Comparison of ENCODE assay signal across 14 cellular contexts in the genomic region with DNA sequence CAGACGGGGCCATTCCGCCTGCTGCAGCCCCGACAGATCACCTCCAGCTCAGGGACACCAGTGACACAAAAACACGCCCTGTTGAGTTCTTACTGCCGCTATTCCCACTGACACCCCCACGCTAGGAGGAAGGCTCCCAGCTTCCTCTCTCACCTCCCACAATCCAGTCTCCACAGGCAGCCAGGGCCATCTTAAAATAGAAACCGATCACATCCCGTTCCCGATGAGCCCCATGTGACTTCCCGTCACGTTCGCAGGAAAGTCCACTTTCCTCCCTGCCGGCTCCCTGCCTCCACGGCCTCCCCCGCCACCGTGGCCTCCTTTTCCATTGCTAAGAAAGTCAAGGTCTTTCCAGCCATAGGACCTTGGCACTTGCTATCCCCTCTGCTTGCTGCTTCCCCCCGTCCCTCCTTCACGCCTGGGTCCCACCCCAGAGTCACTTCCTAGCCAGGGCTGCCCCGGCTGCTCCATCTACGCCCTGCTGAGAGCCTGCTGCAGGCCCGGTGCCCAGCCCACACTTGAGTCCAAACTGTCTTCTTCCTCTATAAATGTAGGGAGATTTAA. TPM values are rescaled to one million over a fixed set of nuclear protein-coding genes. Genes with fewer than 3 reads are reported as not detected.
DNase-seq lines count a peak whose midpoint lies in the region; ATAC-seq, FAIRE-seq and TF ChIP-seq lines count a peak whose summit lies in the region.
"Had no signal": no experiment of that assay in that cellular context is flagged by ENCODE, and none has a peak within 500 bp of the region (broad histone marks: within the 10 kb centered on the region; RNA-seq: fewer than 3 reads in every experiment).

No MANE protein-coding gene starts in this region.

- TF ChIP-seq CTCF in astrocyte (IDR thresholded peaks at IDR 0.05; ENCODE audit: insufficient read depth, low read depth, low read length) = no peak
- TF ChIP-seq CTCF in neural progenitor cell (IDR thresholded peaks at IDR 0.05) = no peak
- TF ChIP-seq CTCF in upper lobe of right lung (IDR thresholded peaks at IDR 0.05) = no peak

- no peaks in the 10 kb centered on the region for H4K20me1 ChIP-seq in astrocyte (ENCODE audit: insufficient read depth, low read length)
- H4K20me1 ChIP-seq in neural progenitor cell (ENCODE audit: low read depth) = no peaks in the 10 kb centered on the region

- no peak overlapping the region for H3K9ac ChIP-seq in astrocyte (ENCODE audit: low read length)
- H3K9ac ChIP-seq in neural progenitor cell = no peak overlapping the region

- no peaks in the 10 kb centered on the region for H3F3A ChIP-seq in neural progenitor cell (ENCODE audit: low read depth)

- peak overlapping the region; percentile 34 for H2AFZ ChIP-seq in astrocyte (ENCODE audit: low read depth, low read length)
- H2AFZ ChIP-seq in neural progenitor cell (replicated peaks) = no peak overlapping the region

- H3K9me3 Mint-ChIP-seq in astrocyte (ENCODE audit: unreplicated experiment) (peaks cover 2% of the 10 kb centered on the region), neural progenitor cell (no peaks in the 10 kb centered on the region)
- H3K9me3 Mint-ChIP-seq: CD4-positive, CD25-positive, alpha-beta regulatory T cell had no signal

- H3K27ac Mint-ChIP-seq in astrocyte (ENCODE audit: unreplicated experiment) (no peak overlapping the region), neural progenitor cell (peak overlapping the region; percentile 6)

- no peaks in the 10 kb centered on the region for H3K27me3 ChIP-seq in astrocyte (ENCODE audit: insufficient read depth, low read length)
- H3K27me3 ChIP-seq in neural progenitor cell = no peaks in the 10 kb centered on the region
- H3K27me3 ChIP-seq in upper lobe of right lung = no peaks in the 10 kb centered on the region
- H3K27me3 ChIP-seq: ascending aorta had no signal

- FAIRE-seq in astrocyte (lab: Jason Lieb, UNC) = no peak
- FAIRE-seq: G401.6 had no signal

- H3K4me3 ChIP-seq in astrocyte (ENCODE audit: insufficient read depth, low read depth, low read length) (no peak overlapping the region), neural progenitor cell (no peak overlapping the region), upper lobe of right lung (peak overlapping the region; percentile 43)
- H3K4me3 ChIP-seq: ascending aorta had no signal

- H3K9me3 ChIP-seq in astrocyte (ENCODE audit: insufficient read depth, low read depth, low read length) (no peaks in the 10 kb centered on the region), neural progenitor cell (ENCODE audit: low read depth) (no peaks in the 10 kb centered on the region), upper lobe of right lung (no peaks in the 10 kb centered on the region)
- H3K9me3 ChIP-seq: ascending aorta had no signal

- H3K4me1 ChIP-seq in astrocyte (ENCODE audit: insufficient read depth, low read length) (no peaks in the 10 kb centered on the region), neural progenitor cell (no peaks in the 10 kb centered on the region), upper lobe of right lung (no peaks in the 10 kb centered on the region)
- H3K4me1 ChIP-seq: ascending aorta had no signal

- peaks cover 2% of the 10 kb centered on the region for H3K36me3 Mint-ChIP-seq in astrocyte (ENCODE audit: low read depth, unreplicated experiment)
- no peaks in the 10 kb centered on the region for H3K36me3 Mint-ChIP-seq in neural progenitor cell
- H3K36me3 Mint-ChIP-seq: CD4-positive, CD25-positive, alpha-beta regulatory T cell had no signal

- peak; percentile 50 for ATAC-seq in upper lobe of right lung
- ATAC-seq in stimulated activated naive CD8-positive, alpha-beta T cell treated with anti-CD3 and anti-CD28 coated beads, Interleukin-15, Interleukin-2, amounts not matched to agents 100 U/mL and 50 U/mL, for 24 hours = no peak

- DNase-seq in astrocyte (ENCODE audit: low read depth) (no peak), cardiac septum (ENCODE audit: low spot score) (peak; percentile 82), neural progenitor cell (ENCODE audit: low spot score) (no peak), upper lobe of right lung (peak; percentile 60), NCI-H510A (lab: John Stamatoyannopoulos, UW) (no peak), NCI-H2196 treated with DMSO at 0.1 percent for 48 hours (lab: John Stamatoyannopoulos, UW; ENCODE audit: unreplicated experiment) (no peak), H4 (ENCODE audit: low spot score) (no peak)
- DNase-seq in stimulated activated naive CD8-positive, alpha-beta T cell treated with anti-CD3 and anti-CD28 coated beads, Interleukin-15, Interleukin-2, amounts not matched to agents 100 U/mL and 50 U/mL, for 24 hours = no peak
- DNase-seq: activated CD4-positive, alpha-beta T cell treated with anti-CD3 and anti-CD28 coated beads for 1 hour; CD4-positive, CD25-positive, alpha-beta regulatory T cell; OCI-M1; stimulated activated naive CD4-positive, alpha-beta T cell had no signal

- intact Hi-C loops in cardiac septum (cut with DNase I) (no loop called here), upper lobe of right lung (cut with DNase I) (no loop called here)

- no peaks in the 10 kb centered on the region for H3K36me3 ChIP-seq in astrocyte (ENCODE audit: insufficient read depth, low read length)
- no peaks in the 10 kb centered on the region for H3K36me3 ChIP-seq in neural progenitor cell
- H3K36me3 ChIP-seq in upper lobe of right lung = no peaks in the 10 kb centered on the region
- H3K36me3 ChIP-seq: ascending aorta had no signal

- no peaks in the 10 kb centered on the region for H3K79me2 ChIP-seq in astrocyte (ENCODE audit: insufficient read depth, low read length)
- no peaks in the 10 kb centered on the region for H3K79me2 ChIP-seq in neural progenitor cell (ENCODE audit: low read depth)

- H3K4me3 Mint-ChIP-seq in astrocyte (ENCODE audit: unreplicated experiment) (no peak overlapping the region), neural progenitor cell (no peak overlapping the region)
- H3K4me3 Mint-ChIP-seq: CD4-positive, CD25-positive, alpha-beta regulatory T cell had no signal

- H3K27ac ChIP-seq in astrocyte (ENCODE audit: low read depth, low read length) (no peak overlapping the region), neural progenitor cell (no peak overlapping the region), upper lobe of right lung (peak overlapping the region; percentile 75)

- H3K4me1 Mint-ChIP-seq in astrocyte (ENCODE audit: low read depth, unreplicated experiment) (no peaks in the 10 kb centered on the region), neural progenitor cell (peaks cover 5% of the 10 kb centered on the region)
- H3K4me1 Mint-ChIP-seq: CD4-positive, CD25-positive, alpha-beta regulatory T cell had no signal

- H3K27me3 Mint-ChIP-seq in astrocyte (ENCODE audit: low read depth, unreplicated experiment) (peaks cover 9% of the 10 kb centered on the region), neural progenitor cell (ENCODE audit: insufficient read depth, low read depth) (peaks cover 3% of the 10 kb centered on the region)

- H3K4me2 ChIP-seq in astrocyte (ENCODE audit: low read length) (no peak overlapping the region), neural progenitor cell (no peak overlapping the region)

RNA-seq across cellular contexts. Expression of gene DDOST, which starts 24.0 kb away (rescaled TPM):
- total RNA-seq in astrocyte (327 and 331 TPM in 2 replicates), cardiac septum (108 TPM), neural progenitor cell (ENCODE audit: low replicate concordance) (151 and 234 TPM in 2 replicates), upper lobe of right lung (161 TPM)
- total RNA-seq in H4 (2014; rRNA removed; shearing (Covaris generic)) = 454 and 493 TPM in 2 replicates

RNA-seq across cellular contexts. Expression of gene KIF17, which starts 32.6 kb away (rescaled TPM):
- total RNA-seq in astrocyte = 2.2 and 2.3 TPM in 2 replicates
- total RNA-seq in cardiac septum = 1.5 TPM
- total RNA-seq in neural progenitor cell (ENCODE audit: low replicate concordance) = 2.2 and 4.0 TPM in 2 replicates
- 4.6 TPM for total RNA-seq in upper lobe of right lung
- 0.10 TPM in 1 of 2 replicates, not detected in the other for total RNA-seq in H4 (2014; rRNA removed; shearing (Covaris generic))
- total RNA-seq: CD4-positive, CD25-positive, alpha-beta regulatory T cell had no signal

RNA-seq across cellular contexts. Expression of gene SH2D5, which starts 47.3 kb away (rescaled TPM):
- total RNA-seq in astrocyte (4.0 and 5.9 TPM in 2 replicates), cardiac septum (not detected), neural progenitor cell (ENCODE audit: low replicate concordance) (5.1 and 7.7 TPM in 2 replicates), upper lobe of right lung (0.52 TPM)
- total RNA-seq in H4 (2014; rRNA removed; shearing (Covaris generic)) = 0.56 and 0.97 TPM in 2 replicates
- total RNA-seq: ascending aorta; CD4-positive, CD25-positive, alpha-beta regulatory T cell had no signal

RNA-seq across cellular contexts. Expression of gene PINK1, which starts 51.9 kb away (rescaled TPM):
- total RNA-seq in astrocyte (25.0 and 25.6 TPM in 2 replicates), cardiac septum (224 TPM), neural progenitor cell (ENCODE audit: low replicate concordance) (13.3 and 21.6 TPM in 2 replicates), upper lobe of right lung (62.5 TPM)
- 29.6 and 33.1 TPM in 2 replicates for total RNA-seq in H4 (2014; rRNA removed; shearing (Covaris generic))

Comparison
In these comparisons a context has a peak if more than half of its experiments do, and no peak if none do; other contexts are left out.
1. DNase-seq: peak in cardiac septum (single experiment) and upper lobe of right lung (single experiment); none in astrocyte (single experiment), neural progenitor cell (single experiment), NCI-H510A (single experiment), stimulated activated naive CD8-positive, alpha-beta T cell treated with anti-CD3 and anti-CD28 coated beads, Interleukin-15, Interleukin-2, amounts not matched to agents 100 U/mL and 50 U/mL, for 24 hours (single experiment), NCI-H2196 treated with DMSO at 0.1 percent for 48 hours (single experiment) and H4 (single experiment).